11 cellular contexts compared by ENCODE assay signal in the genomic region with DNA sequence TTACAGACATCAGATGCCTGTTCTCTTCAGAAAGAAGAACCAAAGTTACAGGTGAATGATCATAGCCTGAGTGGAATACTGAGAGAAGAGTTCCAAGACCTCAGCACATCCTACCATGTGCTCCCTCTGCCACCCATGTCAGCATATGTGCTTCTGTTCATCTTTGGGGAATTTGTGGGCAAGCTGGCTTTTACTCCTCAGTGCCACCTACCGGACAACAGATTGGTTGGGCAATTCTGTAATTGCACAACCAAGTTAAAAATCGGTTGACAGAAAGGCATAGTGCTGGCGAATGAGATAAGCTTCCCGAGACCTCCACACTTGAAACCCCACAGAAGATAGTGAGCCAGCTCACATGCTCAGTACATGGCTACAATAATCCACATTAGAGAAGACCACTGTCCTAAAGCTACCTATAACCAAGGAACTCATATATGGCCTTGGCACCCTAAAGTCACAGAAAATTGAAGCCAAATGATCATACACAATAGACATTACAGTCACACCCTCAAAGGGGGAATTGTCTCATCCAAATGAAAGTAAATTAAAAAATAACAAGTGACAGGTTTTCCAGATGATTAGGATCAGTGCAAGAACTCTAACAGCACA.
DNase-seq lines count a peak whose midpoint lies in the region; ATAC-seq and TF ChIP-seq lines count a peak whose summit lies in the region.
"Had no signal": no experiment of that assay in that cellular context is flagged by ENCODE, and none has a peak within 500 bp of the region (broad histone marks: within the 10 kb centered on the region; RNA-seq: fewer than 3 reads in every experiment).

No MANE protein-coding gene starts in this region.

- CTCF ChIA-PET in HEK293 (lab: Yijun Ruan, JAX), result interaction anchor here (0.7 kb wide), 1 partner anchor 227 kb away, joined by 3 read pairs; no protein-coding TSS in a partner anchor

- H3K27me3 ChIP-seq in foreskin keratinocyte, result no peaks in the 10 kb centered on the region
- H3K27me3 ChIP-seq: BE2C had no signal

- H3K4me1 ChIP-seq in HEK293 (ENCODE audit: control insufficient read depth, insufficient read depth, low read length) (no peaks in the 10 kb centered on the region), foreskin keratinocyte (no peaks in the 10 kb centered on the region)
- H3K4me1 ChIP-seq: BE2C had no signal

- peak; percentile 42 for DNase-seq in RPMI8226
- no peak for DNase-seq in foreskin keratinocyte
- no peak for DNase-seq in stimulated activated CD4-positive, alpha-beta T cell treated with anti-CD3 and anti-CD28 coated beads, Interleukin-4, amount 100 ng/mL, for 24 hours
- DNase-seq in NCI-H345 treated with DMSO at 0.1 percent for 48 hours (lab: John Stamatoyannopoulos, UW; ENCODE audit: unreplicated experiment), result no peak
- DNase-seq: BE2C, NCI-H187 treated with DMSO at 0.1 percent for 48 hours, SIG-M5 had no signal

- peak; percentile 78 for TF ChIP-seq CTCF in C4-2B (conservative IDR thresholded peaks at IDR 0.05)
- no peak; the same call in 1 of the 2 replicates for TF ChIP-seq CTCF in HEK293 (tag by site-specific recombination; IDR thresholded peaks at IDR 0.05)
- TF ChIP-seq CTCF in foreskin keratinocyte (conservative IDR thresholded peaks at IDR 0.05), result peak; percentile 30

- ATAC-seq in foreskin keratinocyte, result no peak
- no peak for ATAC-seq in GM21825 (IDR thresholded peaks at IDR 0.05; ENCODE audit: unreplicated experiment)
- ATAC-seq in HG02798 (IDR thresholded peaks at IDR 0.05; ENCODE audit: poor library complexity, unreplicated experiment), result no peak

- no peaks in the 10 kb centered on the region for H3K36me3 ChIP-seq in HEK293 (ENCODE audit: control insufficient read depth in 2 of 2, insufficient read depth in 1 of 2, low read length in 2 of 2)
- H3K36me3 ChIP-seq: BE2C had no signal

- H3K9me3 ChIP-seq in HEK293 (ENCODE audit: control insufficient read depth, insufficient read depth, low read depth, low read length), result no peaks in the 10 kb centered on the region
- H3K9me3 ChIP-seq: BE2C had no signal

- POLR2A ChIA-PET in HEK293 (lab: Yijun Ruan, JAX), result no interaction called here

- no peak overlapping the region for H3K27ac ChIP-seq in C4-2B
- H3K27ac ChIP-seq in HEK293 (ENCODE audit: extremely low read depth, low read depth, low read length), result no peak overlapping the region
- no peak overlapping the region for H3K27ac ChIP-seq in foreskin keratinocyte

- H3K4me3 ChIP-seq in HEK293 (ENCODE audit: low read depth, low read length), result no peak overlapping the region

TF ChIP-seq in HEK293, 187 proteins besides CTCF, POLR2A, EP300 and RAD21:
- TF ChIP-seq ZNF140 (tag by site-specific recombination; IDR thresholded peaks at IDR 0.05) (no peak), ZNF654 (tag by site-specific recombination; IDR thresholded peaks at IDR 0.05; ENCODE audit: low read depth) (peak; percentile 16; the same call in 1 of the 2 replicates)
TF ChIP-seq in HEK293: peak in this region for 1.
